13 cellular contexts compared by ENCODE assay signal in the genomic region with DNA sequence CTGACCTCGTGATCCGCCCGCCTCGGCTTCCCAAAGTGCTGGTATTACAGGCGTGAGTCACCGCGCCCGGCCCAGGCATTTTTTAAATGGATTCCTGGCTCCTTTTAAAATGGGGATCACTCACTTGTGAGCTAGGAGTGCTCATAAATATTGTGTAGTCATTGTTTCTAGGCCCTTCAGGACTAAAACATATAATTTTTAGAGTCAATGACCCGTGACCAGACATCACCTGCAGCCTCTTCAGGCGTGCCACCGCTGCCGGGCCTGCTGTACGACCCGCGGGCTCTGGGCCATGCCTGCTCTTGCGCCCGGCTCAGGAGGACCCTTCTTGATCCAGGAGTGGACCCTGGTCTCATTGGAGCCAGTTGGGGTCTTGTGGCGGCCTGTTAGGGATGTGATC. TPM values are rescaled to one million over a fixed set of nuclear protein-coding genes. Genes with fewer than 3 reads are reported as not detected.
DNase-seq lines count a peak whose midpoint lies in the region; TF ChIP-seq lines count a peak whose summit lies in the region.
"Had no signal": no experiment of that assay in that cellular context is flagged by ENCODE, and none has a peak within 500 bp of the region (broad histone marks: within the 10 kb centered on the region; RNA-seq: fewer than 3 reads in every experiment).

No MANE protein-coding gene starts in this region.

- H3K27me3 ChIP-seq in Peyer's patch = no peaks in the 10 kb centered on the region
- H3K27me3 ChIP-seq: BLaER1 treated with 17β-estradiol and CSF1 and Interleukin-3, amounts not matched to agents 10 nM and 100 nM had no signal

- peaks cover 0 to 5% (median 0%) of the 10 kb centered on the region in 4 donors for H3K4me1 ChIP-seq in Peyer's patch
- H3K4me1 ChIP-seq: BLaER1 treated with 17β-estradiol and CSF1 and Interleukin-3, amounts not matched to agents 10 nM and 100 nM had no signal

- no peak for TF ChIP-seq POLR2A in Peyer's patch (IDR thresholded peaks at IDR 0.05)

- TF ChIP-seq CTCF in Peyer's patch (IDR thresholded peaks at IDR 0.05) = no peak

- DNase-seq in NCI-H2107 treated with DMSO at 0.1 percent for 48 hours (lab: John Stamatoyannopoulos, UW; ENCODE audit: unreplicated experiment) = peak; percentile 4
- no peak for DNase-seq in NCI-H2107 (lab: John Stamatoyannopoulos, UW)
- peak; percentile 60 for DNase-seq in NCI-H1092 (lab: John Stamatoyannopoulos, UW)
- peak; percentile 0 for DNase-seq in NCI-H2081 treated with DMSO at 0.1 percent for 48 hours (lab: John Stamatoyannopoulos, UW)
- DNase-seq in SHP77 (lab: John Stamatoyannopoulos, UW) = peak; percentile 29 to 49
- no peak for DNase-seq in cerebellum (ENCODE audit: low spot score)
- DNase-seq in Peyer's patch = no peak
- DNase-seq in putamen (ENCODE audit: low spot score) = no peak
- DNase-seq: IMR-90, NCI-H187 treated with DMSO at 0.1 percent for 48 hours, Right ventricle myocardium superior had no signal

- no peak overlapping the region for H3K4me3 ChIP-seq in Peyer's patch
- H3K4me3 ChIP-seq: BLaER1 treated with 17β-estradiol and CSF1 and Interleukin-3, amounts not matched to agents 10 nM and 100 nM had no signal

- H3K27ac ChIP-seq in Peyer's patch = no peak overlapping the region
- H3K27ac ChIP-seq: BLaER1 treated with 17β-estradiol and CSF1 and Interleukin-3, amounts not matched to agents 10 nM and 100 nM had no signal

- H3K36me3 ChIP-seq in Peyer's patch = no peaks in the 10 kb centered on the region

- no peaks in the 10 kb centered on the region for H3K9me3 ChIP-seq in Peyer's patch

RNA-seq across cellular contexts. Expression of gene EFCAB5, which starts 30.8 kb away (rescaled TPM):
- 2.4 TPM for total RNA-seq in cerebellum
- 1 to 10 TPM in 3 of 4 donors, under 1 TPM in 1; 0.53 to 5.8 (median 1.6) TPM for total RNA-seq in Peyer's patch
- total RNA-seq: A172, IMR-90, Right ventricle myocardium superior had no signal

RNA-seq across cellular contexts. Expression of gene SSH2, which starts 42.2 kb away (rescaled TPM):
- 29.9 TPM for total RNA-seq in cerebellum
- 100 to 1,000 TPM in 1 of 4 donors, 10 to 100 TPM in 3; 45.4 to 139 (median 58.2) TPM for total RNA-seq in Peyer's patch

Comparison
In these comparisons a context has a peak if more than half of its experiments do, and no peak if none do; other contexts are left out.
1. DNase-seq: peak in NCI-H2107 treated with DMSO at 0.1 percent for 48 hours (single experiment), NCI-H1092 (single experiment), NCI-H2081 treated with DMSO at 0.1 percent for 48 hours (single experiment) and SHP77 (2 of 2); none in NCI-H2107 (single experiment), cerebellum (single experiment), Peyer's patch (0 of 3) and putamen (single experiment).